Comparison of ENCODE assay signal across 8 cellular contexts in the genomic region with DNA sequence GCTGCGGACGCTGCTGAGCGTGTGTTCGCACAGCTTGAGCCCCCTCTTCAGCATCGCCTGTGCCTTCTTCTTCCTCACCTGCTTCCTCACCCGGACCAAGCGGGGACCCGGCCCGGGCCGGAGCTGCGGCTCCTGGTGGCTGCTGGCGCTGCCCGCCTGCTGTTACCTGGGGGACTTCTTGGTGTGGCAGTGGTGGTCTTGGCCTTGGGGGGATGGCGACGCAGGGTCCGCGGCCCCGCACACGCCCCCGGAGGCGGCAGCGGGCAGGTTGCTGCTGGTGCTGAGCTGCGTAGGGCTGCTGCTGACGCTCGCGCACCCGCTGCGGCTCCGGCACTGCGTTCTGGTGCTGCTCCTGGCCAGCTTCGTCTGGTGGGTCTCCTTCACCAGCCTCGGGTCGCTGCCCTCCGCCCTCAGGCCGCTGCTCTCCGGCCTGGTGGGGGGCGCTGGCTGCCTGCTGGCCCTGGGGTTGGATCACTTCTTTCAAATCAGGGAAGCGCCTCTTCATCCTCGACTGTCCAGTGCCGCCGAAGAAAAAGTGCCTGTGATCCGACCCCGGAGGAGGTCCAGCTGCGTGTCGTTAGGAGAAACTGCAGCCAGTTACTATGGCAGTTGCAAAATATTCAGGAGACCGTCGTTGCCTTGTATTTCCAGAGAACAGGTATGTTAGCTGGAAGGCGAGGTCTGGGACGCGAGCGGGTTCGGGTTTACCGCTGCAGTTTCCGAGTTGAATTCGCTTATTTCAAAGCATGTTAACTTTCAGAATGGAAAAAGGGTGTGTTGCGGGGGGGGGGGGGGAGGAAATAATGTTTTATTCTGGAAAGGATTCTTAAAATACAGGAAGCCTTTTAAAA. TPM values are rescaled to one million over a fixed set of nuclear protein-coding genes. Genes with fewer than 3 reads are reported as not detected.
DNase-seq lines count a peak whose midpoint lies in the region; ATAC-seq and TF ChIP-seq lines count a peak whose summit lies in the region.

No MANE protein-coding gene starts in this region.

- intact Hi-C loops in testis (cut with DNase I; ENCODE audit: low total_unique reads) = no loop called here

- H3K4me1 Mint-ChIP-seq in activated CD8-positive, alpha-beta T cell treated with anti-CD3 and anti-CD28 coated beads, Interleukin-2, amount 10 ng/mL, durations not matched to agents 7 days and 5 days (ENCODE audit: low read depth) = peaks cover 45% of the 10 kb centered on the region

- peak overlapping the region; percentile 88 for H3K9ac ChIP-seq in endocrine pancreas (ENCODE audit: control insufficient read depth, insufficient read depth, low read length)

- H3K9me3 Mint-ChIP-seq in activated CD8-positive, alpha-beta T cell treated with anti-CD3 and anti-CD28 coated beads, Interleukin-2, amount 10 ng/mL, durations not matched to agents 7 days and 5 days (ENCODE audit: insufficient read depth) = no peaks in the 10 kb centered on the region

- H3K36me3 Mint-ChIP-seq in activated CD8-positive, alpha-beta T cell treated with anti-CD3 and anti-CD28 coated beads, Interleukin-2, amount 10 ng/mL, durations not matched to agents 7 days and 5 days (ENCODE audit: low read depth) = peaks cover 58% of the 10 kb centered on the region

- no peaks in the 10 kb centered on the region for H3K27me3 Mint-ChIP-seq in activated CD8-positive, alpha-beta T cell treated with anti-CD3 and anti-CD28 coated beads, Interleukin-2, amount 10 ng/mL, durations not matched to agents 7 days and 5 days (ENCODE audit: low read depth)

- 1% methylated on average over 24 to 55 of the region's 56 CpGs for WGBS in testis, 2 donors

- CTCF ChIA-PET in activated CD8-positive, alpha-beta T cell treated with anti-CD3 and anti-CD28 coated beads, Interleukin-2, amount 10 ng/mL, durations not matched to agents 7 days and 5 days (lab: Charles Lee) = interaction anchor here (0.8 to 4.1 kb wide), 25 partner anchors 8 to 263 kb away, joined by 3 to 22 read pairs (median 4); a partner anchor contains a TSS

- H3K36me3 ChIP-seq in endocrine pancreas (ENCODE audit: control insufficient read depth, insufficient read depth, low read length) = no peaks in the 10 kb centered on the region
- H3K36me3 ChIP-seq in muscle layer of duodenum (ENCODE audit: control insufficient read depth in 1 of 2, insufficient read depth in 2 of 2, low read length in 2 of 2) = no peaks in the 10 kb centered on the region
- no peaks in the 10 kb centered on the region for H3K36me3 ChIP-seq in testis (ENCODE audit: low read depth, missing control alignments)

- TF ChIP-seq CTCF in testis (IDR thresholded peaks at IDR 0.05) = peak in 1 of 3 experiments; percentile 8

- peak overlapping the region; percentile 100 for H3K4me3 ChIP-seq in endocrine pancreas (ENCODE audit: control insufficient read depth, insufficient read depth, low read length)
- peak overlapping the region; percentile 72 to 90 for H3K4me3 ChIP-seq in muscle layer of duodenum (ENCODE audit: low read depth in 1 of 2, low read length in 2 of 2)
- H3K4me3 ChIP-seq in testis = peak overlapping the region; percentile 79 to 96

- peaks cover 17% of the 10 kb centered on the region for H3K4me1 ChIP-seq in endocrine pancreas (ENCODE audit: control insufficient read depth, insufficient read depth, low read length)
- H3K4me1 ChIP-seq in muscle layer of duodenum (ENCODE audit: control insufficient read depth in 1 of 2, insufficient read depth in 2 of 2, low read length in 2 of 2) = peaks cover 0 to 9% of the 10 kb centered on the region in 2 donors
- no peaks in the 10 kb centered on the region for H3K4me1 ChIP-seq in testis

- H3K27ac Mint-ChIP-seq in activated CD8-positive, alpha-beta T cell treated with anti-CD3 and anti-CD28 coated beads, Interleukin-2, amount 10 ng/mL, durations not matched to agents 7 days and 5 days = peak overlapping the region; percentile 91

- peak; percentile 42 for ATAC-seq in GM18505 (IDR thresholded peaks at IDR 0.05; ENCODE audit: unreplicated experiment)
- ATAC-seq in HG02610 (IDR thresholded peaks at IDR 0.05; ENCODE audit: unreplicated experiment) = peak; percentile 47
- peak; percentile 43 for ATAC-seq in activated CD8-positive, alpha-beta T cell treated with anti-CD3 and anti-CD28 coated beads, Interleukin-2, amount 10 ng/mL, durations not matched to agents 7 days and 5 days

- H3K27me3 ChIP-seq in endocrine pancreas (ENCODE audit: control insufficient read depth, insufficient read depth, low read length) (no peaks in the 10 kb centered on the region), muscle layer of duodenum (ENCODE audit: low read depth, low read length) (no peaks in the 10 kb centered on the region), testis (no peaks in the 10 kb centered on the region)

- POLR2A ChIA-PET in activated CD8-positive, alpha-beta T cell treated with anti-CD3 and anti-CD28 coated beads, Interleukin-2, amount 10 ng/mL, durations not matched to agents 7 days and 5 days (lab: Charles Lee) = interaction anchor here (0.6 to 4.7 kb wide), 31 partner anchors 9 to 1182 kb away, joined by 3 to 52 read pairs (median 4); a partner anchor contains a TSS

- DNase-seq in NCI-H146 treated with DMSO at 0.1 percent for 48 hours (lab: John Stamatoyannopoulos, UW; ENCODE audit: unreplicated experiment) = peak; percentile 27
- DNase-seq in activated CD8-positive, alpha-beta T cell treated with anti-CD3 and anti-CD28 coated beads, Interleukin-2, amount 10 ng/mL, durations not matched to agents 7 days and 5 days = peak; percentile 60
- DNase-seq in testis = peak; percentile 50
- no peak for DNase-seq in NCI-H2107 (lab: John Stamatoyannopoulos, UW)

- peak overlapping the region; percentile 81 for H3K4me3 Mint-ChIP-seq in activated CD8-positive, alpha-beta T cell treated with anti-CD3 and anti-CD28 coated beads, Interleukin-2, amount 10 ng/mL, durations not matched to agents 7 days and 5 days

- H3K9me3 ChIP-seq in endocrine pancreas (ENCODE audit: control insufficient read depth, low read length) (no peaks in the 10 kb centered on the region), muscle layer of duodenum (ENCODE audit: control insufficient read depth in 1 of 2, low read length in 2 of 2) (no peaks in the 10 kb centered on the region), testis (no peaks in the 10 kb centered on the region)

- TF ChIP-seq POLR2A in GM18505 (IDR thresholded peaks at IDR 0.05; ENCODE audit: borderline replicate concordance, extremely low read depth, insufficient read depth, insufficient read length) (no peak), testis (IDR thresholded peaks at IDR 0.05) (no peak)

- H3K27ac ChIP-seq in muscle layer of duodenum (ENCODE audit: low read length) = no peak overlapping the region
- peak overlapping the region; percentile 88 to 91 for H3K27ac ChIP-seq in testis

RNA-seq across cellular contexts. Expression of a gene that starts 1.0 kb away (rescaled TPM):
- 10 to 100 TPM; 74.8 to 81.4 TPM for total RNA-seq in activated CD8-positive, alpha-beta T cell treated with anti-CD3 and anti-CD28 coated beads, Interleukin-2, amount 10 ng/mL, durations not matched to agents 7 days and 5 days
- 10 to 100 TPM; 25.8 to 39.5 TPM for total RNA-seq in testis
- polyA plus RNA-seq in testis (ENCODE audit: insufficient read depth, low read depth, low replicate concordance) = 22.3 TPM
